9 cellular contexts compared by ENCODE assay signal in the genomic region with DNA sequence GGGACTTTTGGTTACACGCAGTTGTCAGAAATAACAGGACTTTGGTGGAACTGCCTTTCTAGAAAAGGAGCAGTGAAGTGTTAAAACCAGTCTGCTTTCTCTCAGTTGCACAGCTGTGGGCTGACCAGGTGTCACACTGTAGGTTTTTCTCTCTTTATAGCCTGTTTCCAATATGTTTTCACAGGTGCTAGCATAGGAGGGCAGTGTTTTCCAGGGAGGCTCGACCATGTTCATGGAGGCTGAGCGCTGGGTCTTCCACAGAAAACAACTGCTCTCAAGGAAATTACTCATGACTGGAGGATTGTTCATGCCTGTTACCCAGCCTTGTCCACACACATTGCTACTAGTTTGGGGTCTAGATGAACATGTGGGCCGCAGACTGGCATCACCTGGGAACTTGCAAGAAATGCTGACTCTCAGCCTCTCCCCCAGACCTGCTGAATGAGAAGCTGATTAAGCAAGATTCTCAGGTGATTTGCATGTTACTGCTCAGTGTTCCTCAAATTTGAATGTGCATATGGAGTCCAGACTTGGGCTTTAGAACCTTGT.
DNase-seq lines count a peak whose midpoint lies in the region; ATAC-seq lines count a peak whose summit lies in the region.
"Had no signal": no experiment of that assay in that cellular context is flagged by ENCODE, and none has a peak within 500 bp of the region (broad histone marks: within the 10 kb centered on the region; RNA-seq: fewer than 3 reads in every experiment).

No MANE protein-coding gene starts in this region.

- H3K9me3 Mint-ChIP-seq in activated naive CD8-positive, alpha-beta T cell (ENCODE audit: low read depth), result no peaks in the 10 kb centered on the region
- H3K9me3 Mint-ChIP-seq in activated naive CD8-positive, alpha-beta T cell treated with anti-CD3 and anti-CD28 coated beads for 36 hours, result no peaks in the 10 kb centered on the region

- H3K18ac ChIP-seq in trophoblast cell (ENCODE audit: low read length), result no peak overlapping the region

- no peak overlapping the region for H3K9ac ChIP-seq in trophoblast cell (ENCODE audit: low read length)

- no peaks in the 10 kb centered on the region for H3K27me3 Mint-ChIP-seq in activated naive CD8-positive, alpha-beta T cell
- H3K27me3 Mint-ChIP-seq in activated naive CD8-positive, alpha-beta T cell treated with anti-CD3 and anti-CD28 coated beads for 36 hours, result no peaks in the 10 kb centered on the region

- H3K27me3 ChIP-seq in trophoblast cell (ENCODE audit: insufficient read depth, low read length), result no peaks in the 10 kb centered on the region

- no peak overlapping the region for H4K12ac ChIP-seq in trophoblast cell (ENCODE audit: low read depth, low read length)

- peaks cover 7% of the 10 kb centered on the region for H3K36me3 Mint-ChIP-seq in activated naive CD8-positive, alpha-beta T cell
- H3K36me3 Mint-ChIP-seq in activated naive CD8-positive, alpha-beta T cell treated with anti-CD3 and anti-CD28 coated beads for 36 hours, result peaks cover 13% of the 10 kb centered on the region

- no peak overlapping the region for H3K4me3 ChIP-seq in trophoblast cell (ENCODE audit: low read depth, low read length)
- H3K4me3 ChIP-seq: thoracic aorta had no signal

- ATAC-seq in HG02571 (IDR thresholded peaks at IDR 0.05; ENCODE audit: unreplicated experiment) (peak; percentile 73), HG03457 (IDR thresholded peaks at IDR 0.05; ENCODE audit: unreplicated experiment) (peak; percentile 52)

- no peak overlapping the region for H3K4me3 Mint-ChIP-seq in activated naive CD8-positive, alpha-beta T cell
- H3K4me3 Mint-ChIP-seq in activated naive CD8-positive, alpha-beta T cell treated with anti-CD3 and anti-CD28 coated beads for 36 hours, result no peak overlapping the region

- H3K14ac ChIP-seq in trophoblast cell (ENCODE audit: low read length), result no peak overlapping the region

- no peaks in the 10 kb centered on the region for H3K79me2 ChIP-seq in trophoblast cell (ENCODE audit: control insufficient read depth, insufficient read depth, low read length, poor library complexity)

- H3K27ac ChIP-seq in trophoblast cell (ENCODE audit: low read depth, low read length), result no peak overlapping the region
- H3K27ac ChIP-seq: thoracic aorta had no signal

- H3K9me3 ChIP-seq in trophoblast cell (ENCODE audit: insufficient read depth, low read depth, low read length), result no peaks in the 10 kb centered on the region
- H3K9me3 ChIP-seq: thoracic aorta had no signal

- peak overlapping the region; percentile 87 for H3K27ac Mint-ChIP-seq in activated naive CD8-positive, alpha-beta T cell
- no peak overlapping the region for H3K27ac Mint-ChIP-seq in activated naive CD8-positive, alpha-beta T cell treated with anti-CD3 and anti-CD28 coated beads for 36 hours

- no peak overlapping the region for H2BK5ac ChIP-seq in trophoblast cell (ENCODE audit: low read depth, low read length, poor library complexity)

- H4K8ac ChIP-seq in trophoblast cell (ENCODE audit: low read depth, low read length), result no peak overlapping the region

- H3K4ac ChIP-seq in trophoblast cell (ENCODE audit: low read depth, low read length), result no peak overlapping the region

- H2AK5ac ChIP-seq in trophoblast cell (ENCODE audit: low read length), result no peak overlapping the region

- H4K91ac ChIP-seq in trophoblast cell (ENCODE audit: low read depth, low read length), result peak overlapping the region; percentile 20

- no CpG with 5 or more reads among the region's 4 CpGs for WGBS in trophoblast cell (ENCODE audit: extremely low coverage, insufficient coverage, insufficient read length)

- no peak overlapping the region for H2BK12ac ChIP-seq in trophoblast cell (ENCODE audit: low read length)

- H3K79me1 ChIP-seq in trophoblast cell (ENCODE audit: low read length), result peaks cover 7% of the 10 kb centered on the region

- H3K36me3 ChIP-seq in trophoblast cell (ENCODE audit: control insufficient read depth in 1 of 2, insufficient read depth in 2 of 2, low read length in 2 of 2), result no peaks in the 10 kb centered on the region
- H3K36me3 ChIP-seq: thoracic aorta had no signal

- H3K23ac ChIP-seq in trophoblast cell (ENCODE audit: low read length), result no peak overlapping the region

- no peak overlapping the region for H2BK120ac ChIP-seq in trophoblast cell (ENCODE audit: insufficient read depth, low read length, poor library complexity)

- no peak overlapping the region for H3K4me2 ChIP-seq in trophoblast cell (ENCODE audit: low read length)

- no peak overlapping the region for H2AFZ ChIP-seq in trophoblast cell (ENCODE audit: insufficient read depth, low read length, poor library complexity)

- peaks cover 6 to 10% of the 10 kb centered on the region in 2 experiments for H3K4me1 ChIP-seq in trophoblast cell (ENCODE audit: control insufficient read depth in 1 of 2, insufficient read depth in 2 of 2, low read length in 2 of 2)

- H3K4me1 Mint-ChIP-seq in activated naive CD8-positive, alpha-beta T cell (ENCODE audit: low read depth), result peaks cover 87% of the 10 kb centered on the region
- peaks cover 63% of the 10 kb centered on the region for H3K4me1 Mint-ChIP-seq in activated naive CD8-positive, alpha-beta T cell treated with anti-CD3 and anti-CD28 coated beads for 36 hours

- DNase-seq in activated naive CD8-positive, alpha-beta T cell treated with anti-CD3 and anti-CD28 coated beads for 36 hours, result no peak
- DNase-seq in trophoblast cell (no peak), NCI-H524 treated with DMSO at 0.1 percent for 48 hours (lab: John Stamatoyannopoulos, UW) (no peak), NOMO-1 treated with DMSO at 0.1 percent for 48 hours (lab: John Stamatoyannopoulos, UW; ENCODE audit: unreplicated experiment) (no peak), medulla oblongata (ENCODE audit: extremely low spot score) (no peak)
